6 cellular contexts compared by ENCODE assay signal in the genomic region with DNA sequence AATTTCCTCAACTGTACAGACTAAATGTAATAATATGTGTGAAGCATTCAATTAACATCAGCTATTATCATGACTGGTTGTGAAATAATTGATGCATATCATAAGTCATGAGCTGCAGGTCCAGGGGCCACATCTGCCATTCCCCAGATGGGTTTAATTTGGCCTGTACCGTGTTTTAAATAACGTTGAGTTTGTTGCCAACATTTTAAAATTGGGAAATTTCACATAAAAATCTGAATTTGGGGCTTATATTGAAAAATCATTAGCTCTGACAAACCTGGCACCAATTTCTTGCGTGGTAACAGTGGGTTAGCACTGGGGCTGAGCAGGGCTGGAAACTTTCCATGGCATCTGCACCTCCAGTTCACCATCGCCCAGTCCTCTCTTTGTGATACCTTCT.
"Had no signal": no experiment of that assay in that cellular context is flagged by ENCODE, and none has a peak within 500 bp of the region (broad histone marks: within the 10 kb centered on the region; RNA-seq: fewer than 3 reads in every experiment).

No MANE protein-coding gene starts in this region.

- H3K9me3 Mint-ChIP-seq: GM23338, H9 had no signal

- H3K4me3 Mint-ChIP-seq: GM23338, H9 had no signal

- H3K4me2 ChIP-seq: GM23338 had no signal

- H3K4me1 Mint-ChIP-seq: GM23338 had no signal

- H3K27ac ChIP-seq: HL-60 had no signal

- H3K27ac Mint-ChIP-seq: GM23338, H9 had no signal

- H2AFZ ChIP-seq: GM23338 had no signal

- DNase-seq: H9, HCEC 1CT, KG1 had no signal

- H3K4me3 ChIP-seq: GM23338, K562 had no signal
